In genomic region chr14:20458031-20458789, GRCh38 we compare ENCODE assay signal across 15 cellular contexts. TPM values are rescaled to one million over a fixed set of nuclear protein-coding genes. Genes with fewer than 3 reads are reported as not detected.
A peak's percentile ranks its signal among the peaks of the same experiment; 100 is the strongest.
DNase-seq lines count a peak whose midpoint lies in the region; ATAC-seq, FAIRE-seq and TF ChIP-seq lines count a peak whose summit lies in the region.
"Had no signal": no experiment of that assay in that cellular context is flagged by ENCODE, and none has a peak within 500 bp of the region (broad histone marks: within the 10 kb centered on the region; RNA-seq: fewer than 3 reads in every experiment).

No MANE protein-coding gene starts in this region.

- H4K20me1 ChIP-seq in H1 (replicated peaks in 1 of 2; ENCODE audit: control insufficient read depth in 1 of 2, insufficient read depth in 2 of 2, low read length in 2 of 2) = peaks cover 0 to 12% of the 10 kb centered on the region in 2 experiments

- CTCF ChIA-PET in H1 (lab: Charles Lee; ENCODE audit: partially characterized antibody) = interaction anchor here (0.8 kb wide), 1 partner anchor 43 kb away, joined by 4 read pairs; no protein-coding TSS in a partner anchor
- CTCF ChIA-PET in activated CD8-positive, alpha-beta memory T cell treated with anti-CD3 and anti-CD28 coated beads, Interleukin-2, amount 10 ng/mL, durations not matched to agents 7 days and 5 days (lab: Charles Lee) = interaction anchor here (0.6 kb wide), 1 partner anchor 43 kb away, joined by 3 read pairs; no protein-coding TSS in a partner anchor

- H2BK12ac ChIP-seq in H1 (ENCODE audit: low read depth, low read length) = no peak overlapping the region

- no peak overlapping the region for H3K4me2 ChIP-seq in H1 (ENCODE audit: insufficient read depth in 1 of 2, low read depth in 2 of 2, low read length in 2 of 2)

- H3K56ac ChIP-seq in H1 (replicated peaks; ENCODE audit: insufficient read length, low read depth, low read length) = no peak overlapping the region

- no peak overlapping the region for H3K4me3 Mint-ChIP-seq in activated CD8-positive, alpha-beta memory T cell treated with anti-CD3 and anti-CD28 coated beads, Interleukin-2, amount 10 ng/mL, durations not matched to agents 7 days and 5 days

- POLR2A ChIA-PET in H1 (lab: Charles Lee; ENCODE audit: partially characterized antibody) = interaction anchor here (0.8 to 2.8 kb wide), 9 partner anchors 12 to 199 kb away, joined by 3 to 13 read pairs (median 4); partner anchors contain the start of genes PARP2 and TEP1

- H3K9me3 ChIP-seq in cardiac muscle cell (ENCODE audit: low read depth) = no peaks in the 10 kb centered on the region
- H3K9me3 ChIP-seq in heart left ventricle = no peaks in the 10 kb centered on the region
- no peaks in the 10 kb centered on the region for H3K9me3 ChIP-seq in H1 (ENCODE audit: insufficient read depth in 2 of 2, low read depth in 1 of 2, low read length in 1 of 2)
- no peaks in the 10 kb centered on the region for H3K9me3 ChIP-seq in subcutaneous abdominal adipose tissue (ENCODE audit: control insufficient read depth in 5 of 5, low read length in 5 of 5)
- no peaks in the 10 kb centered on the region for H3K9me3 ChIP-seq in WERI-Rb-1 (ENCODE audit: severe bottlenecking)
- H3K9me3 ChIP-seq: SJSA1 had no signal

- no peak for TF ChIP-seq POLR2A in heart left ventricle (IDR thresholded peaks at IDR 0.05)
- peak; percentile 64 to 82 for TF ChIP-seq POLR2A in H1 (IDR thresholded peaks at IDR 0.05; ENCODE audit: control extremely low read depth in 1 of 2, low read depth in 2 of 2, low read length in 2 of 2)

- H4K8ac ChIP-seq in H1 (ENCODE audit: extremely low read depth, insufficient read depth, low read length) = no peak overlapping the region

- no peak for TF ChIP-seq EP300 in H1 (IDR thresholded peaks at IDR 0.05; ENCODE audit: borderline replicate concordance in 1 of 2, low read depth in 2 of 2, low read length in 2 of 2)

- TF ChIP-seq CTCF in cardiac muscle cell (IDR thresholded peaks at IDR 0.05; ENCODE audit: low read depth, low read length) = no peak
- TF ChIP-seq CTCF in heart left ventricle (IDR thresholded peaks at IDR 0.05) = no peak
- TF ChIP-seq CTCF in H1 (IDR thresholded peaks at IDR 0.05; ENCODE audit: control extremely low read depth in 1 of 3, insufficient read depth in 1 of 3, low read depth in 1 of 3, low read length in 3 of 3) = no peak
- TF ChIP-seq CTCF in WERI-Rb-1 (IDR thresholded peaks at IDR 0.05; ENCODE audit: low read depth, low read length) = no peak

- H3K9me3 Mint-ChIP-seq in activated CD8-positive, alpha-beta memory T cell treated with anti-CD3 and anti-CD28 coated beads, Interleukin-2, amount 10 ng/mL, durations not matched to agents 7 days and 5 days (ENCODE audit: low read depth) = no peaks in the 10 kb centered on the region

- H3K27ac Mint-ChIP-seq in activated CD8-positive, alpha-beta memory T cell treated with anti-CD3 and anti-CD28 coated beads, Interleukin-2, amount 10 ng/mL, durations not matched to agents 7 days and 5 days = no peak overlapping the region

- no peaks in the 10 kb centered on the region for H3K27me3 Mint-ChIP-seq in activated CD8-positive, alpha-beta memory T cell treated with anti-CD3 and anti-CD28 coated beads, Interleukin-2, amount 10 ng/mL, durations not matched to agents 7 days and 5 days

- no peak overlapping the region for H3K14ac ChIP-seq in H1 (ENCODE audit: insufficient read length)

- H2BK20ac ChIP-seq in H1 (ENCODE audit: low read length) = no peak overlapping the region

- peaks cover 13% of the 10 kb centered on the region for H3K23me2 ChIP-seq in H1 (ENCODE audit: low read depth, low read length)

- no peak for FAIRE-seq in H1 (lab: Jason Lieb, UNC)
- FAIRE-seq: kidney had no signal

- H3K18ac ChIP-seq in H1 (ENCODE audit: extremely low read depth, low read length) = no peak overlapping the region

- H3K27me3 ChIP-seq in cardiac muscle cell (no peaks in the 10 kb centered on the region), heart left ventricle (no peaks in the 10 kb centered on the region), H1 (replicated peaks in 1 of 4; ENCODE audit: control insufficient read depth in 3 of 4, extremely low read depth in 1 of 4, insufficient read depth in 3 of 4, low read length in 3 of 4) (no peaks in the 10 kb centered on the region; a peak in 1 of 7 replicates), subcutaneous abdominal adipose tissue (ENCODE audit: control insufficient read depth in 5 of 5, insufficient read depth in 4 of 5, low read length in 5 of 5) (no peaks in the 10 kb centered on the region), WERI-Rb-1 (ENCODE audit: insufficient read depth, low read depth, severe bottlenecking) (no peaks in the 10 kb centered on the region)
- H3K27me3 ChIP-seq: SJSA1 had no signal

- H3K4me1 ChIP-seq in cardiac muscle cell (ENCODE audit: low read depth) (peaks cover 14% of the 10 kb centered on the region), heart left ventricle (peaks cover 0 to 70% (median 34%) of the 10 kb centered on the region in 12 donors), H1 (replicated peaks in 1 of 4; ENCODE audit: control insufficient read depth in 3 of 4, insufficient read depth in 4 of 4, low read length in 3 of 4) (peaks cover 0 to 10% (median 2%) of the 10 kb centered on the region in 4 experiments; a peak in 4 of 7 replicates), subcutaneous abdominal adipose tissue (ENCODE audit: control insufficient read depth in 5 of 5, insufficient read depth in 5 of 5, low read length in 5 of 5) (peaks cover 12 to 62% (median 52%) of the 10 kb centered on the region in 5 donors)

- H3K9ac ChIP-seq in H1 (replicated peaks in 1 of 4; ENCODE audit: extremely low read depth in 1 of 4, low read depth in 3 of 4, low read length in 3 of 4) (no peak overlapping the region; a peak in 1 of 7 replicates), subcutaneous abdominal adipose tissue (ENCODE audit: low read length in 5 of 5) (peak overlapping the region in 1 of 5 donors; percentile 9)

- no peak overlapping the region for H4K91ac ChIP-seq in H1 (replicated peaks; ENCODE audit: insufficient read length, low read length)

- no peak overlapping the region for H4K5ac ChIP-seq in H1 (ENCODE audit: insufficient read length, low read depth, low read length)

- no peak overlapping the region for H3K23ac ChIP-seq in H1 (ENCODE audit: insufficient read length)

- H2BK5ac ChIP-seq in H1 (ENCODE audit: low read depth, low read length) = no peak overlapping the region

- peaks cover 6% of the 10 kb centered on the region for H3K79me1 ChIP-seq in H1 (ENCODE audit: low read depth, low read length)

- DNase-seq in cardiac muscle cell (ENCODE audit: low read depth in 1 of 2, low spot score in 1 of 2) (no peak), heart left ventricle (no peak), NCI-H524 treated with DMSO at 0.1 percent for 48 hours (lab: John Stamatoyannopoulos, UW) (peak; percentile 72), H1 (ENCODE audit: low read depth in 1 of 2, low spot score in 2 of 2) (no peak), WERI-Rb-1 (no peak), middle frontal gyrus (ENCODE audit: extremely low spot score, low spot score) (no peak)
- no peak for DNase-seq in activated CD8-positive, alpha-beta memory T cell treated with anti-CD3 and anti-CD28 coated beads, Interleukin-2, amount 10 ng/mL, durations not matched to agents 7 days and 5 days
- DNase-seq: activated T-cell treated with anti-CD3 and anti-CD28 coated beads, Interleukin-2, amount 50 U/mL, for 48 hours; effector CD8-positive, alpha-beta T cell; kidney; NCI-H1436; stimulated activated CD4-positive, alpha-beta T cell treated with anti-CD3 and anti-CD28 coated beads, Interleukin-1b, Interleukin-23, amount 100 ng/mL, for 48 hours had no signal

- H2AFZ ChIP-seq in H1 (ENCODE audit: low read length) = no peak overlapping the region

- no peak overlapping the region for H3K4me3 ChIP-seq in cardiac muscle cell
- H3K4me3 ChIP-seq in heart left ventricle = no peak overlapping the region
- H3K4me3 ChIP-seq in H1 (ENCODE audit: extremely low read depth in 1 of 4, insufficient read depth in 2 of 4, low read depth in 3 of 4, low read length in 4 of 4) = no peak overlapping the region
- no peak overlapping the region for H3K4me3 ChIP-seq in subcutaneous abdominal adipose tissue (ENCODE audit: low read depth in 1 of 5, low read length in 5 of 5)
- no peak overlapping the region for H3K4me3 ChIP-seq in WERI-Rb-1 (ENCODE audit: low read depth, low read length)
- H3K4me3 ChIP-seq: SJSA1 had no signal

- H3K27ac ChIP-seq in cardiac muscle cell (peak overlapping the region; percentile 46), heart left ventricle (peak overlapping the region in 1 of 12 donors; percentile 95), H1 (ENCODE audit: low read depth, low read length) (no peak overlapping the region), subcutaneous abdominal adipose tissue (ENCODE audit: low read depth, low read length) (peak overlapping the region; percentile 33), WERI-Rb-1 (no peak overlapping the region)
- H3K27ac ChIP-seq: SJSA1 had no signal

- peaks cover 7 to 45% of the 10 kb centered on the region in 2 experiments for H3K79me2 ChIP-seq in H1 (ENCODE audit: control insufficient read depth in 1 of 2, insufficient read depth in 2 of 2, low read length in 2 of 2)

- WGBS in heart left ventricle, 4 donors = 43 to 70% (median 54%) methylated on average over 6 to 8 of the region's 8 CpGs
- 89% methylated on average over 7 of the region's 8 CpGs; no CpG with 5 or more reads in 1 of the 2 experiments for WGBS in H1 (ENCODE audit: extremely low coverage in 1 of 2, insufficient coverage in 1 of 2, insufficient read length in 1 of 2, insufficient replicate concordance in 2 of 2, low coverage in 1 of 2, low lambda C conversion rate in 2 of 2, missing lambda C conversion rate in 1 of 2), 2 experiments

- no peak overlapping the region for H2BK15ac ChIP-seq in H1 (ENCODE audit: low read length)

- no peak overlapping the region for H2AK5ac ChIP-seq in H1 (ENCODE audit: low read depth, low read length)

- H3K36me3 ChIP-seq in cardiac muscle cell (peaks cover 20% of the 10 kb centered on the region), heart left ventricle (peaks cover 0 to 45% (median 39%) of the 10 kb centered on the region in 9 donors), H1 (ENCODE audit: control insufficient read depth in 2 of 4, insufficient read depth in 4 of 4, low read length in 3 of 4) (peaks cover 16 to 40% (median 28%) of the 10 kb centered on the region in 4 experiments; a peak in 7 of 8 replicates), subcutaneous abdominal adipose tissue (ENCODE audit: control insufficient read depth in 5 of 5, insufficient read depth in 5 of 5, low read length in 5 of 5) (peaks cover 12 to 33% (median 30%) of the 10 kb centered on the region in 5 donors), WERI-Rb-1 (peaks cover 56% of the 10 kb centered on the region)

- H2BK120ac ChIP-seq in H1 (replicated peaks; ENCODE audit: low read depth, low read length) = no peak overlapping the region

- intact Hi-C loops in heart left ventricle (cut with DNase I) = loop anchor here in 7 of 10 donors (5.0 to 10.0 kb wide), 9 partner anchors 46 to 227 kb away; partner anchors contain the start of genes PARP2 (in 5 of the 7), RNASE4 (in 2 of the 7), TEP1 (in 2 of the 7) and ANG (in 1 of the 7)

- no peak overlapping the region for H3K4ac ChIP-seq in H1 (replicated peaks; ENCODE audit: insufficient read length, low read depth, low read length)

- no peak for ATAC-seq in heart left ventricle
- ATAC-seq in activated CD8-positive, alpha-beta memory T cell treated with anti-CD3 and anti-CD28 coated beads, Interleukin-2, amount 10 ng/mL, durations not matched to agents 7 days and 5 days = no peak
- ATAC-seq: activated CD4-positive, CD25-positive, alpha-beta regulatory T cell treated with anti-CD3 and anti-CD28 coated beads, Interleukin-2, amount 50 U/mL, for 24 hours had no signal

- no peak for TF ChIP-seq RAD21 in H1 (IDR thresholded peaks at IDR 0.05 in 1 of 2, conservative IDR thresholded peaks at IDR 0.05 in 1 of 2; ENCODE audit: low read depth in 2 of 2, low read length in 2 of 2)

- H3K36me3 Mint-ChIP-seq in activated CD8-positive, alpha-beta memory T cell treated with anti-CD3 and anti-CD28 coated beads, Interleukin-2, amount 10 ng/mL, durations not matched to agents 7 days and 5 days = peaks cover 36% of the 10 kb centered on the region

- H3K4me1 Mint-ChIP-seq in activated CD8-positive, alpha-beta memory T cell treated with anti-CD3 and anti-CD28 coated beads, Interleukin-2, amount 10 ng/mL, durations not matched to agents 7 days and 5 days = peaks cover 35% of the 10 kb centered on the region

RNA-seq across cellular contexts. Expression of gene PIP4P1, which starts 3.0 kb away (rescaled TPM):
- total RNA-seq in cardiac muscle cell (17.6 and 23.1 TPM in 2 replicates), heart left ventricle (10 to 100 TPM; 12.3 to 25.3 (median 18.0) TPM)
- polyA plus RNA-seq in cardiac muscle cell (49.4 and 60.1 TPM in 2 replicates), heart left ventricle (10 to 100 TPM; 13.9 to 39.8 TPM), H1 (2011; rRNA removed) (60.0 and 67.7 TPM in 2 replicates)
- 29.5 and 33.4 TPM in 2 replicates for total RNA-seq in H1 (2021; fragmentation: NEBNext Ultra II Directional; extraction: Animal tissue kit (Norgen Biotek cat#: 25700))
- 51.0 TPM for polyA plus RNA-seq in H1 (2011; cell fraction: cytosol; rRNA removed)
- 132 TPM for polyA plus RNA-seq in H1 (2011; cell fraction: nucleus; rRNA removed)
- polyA plus RNA-seq in H1 (2012, experiment 1 of 2) = 32.7 to 41.6 TPM (median 39.1 TPM) in 4 replicates
- polyA plus RNA-seq in H1 (2012, experiment 2 of 2) = 45.8 TPM
- polyA plus RNA-seq in H1 (2013, experiment 1 of 2) = 30.9 TPM
- 29.3 TPM for polyA plus RNA-seq in H1 (2013, experiment 2 of 2)
- 45.7 and 46.2 TPM in 2 replicates for polyA minus RNA-seq in H1 (2011; rRNA and poly(A)+ RNA removed)
- polyA minus RNA-seq in H1 (2011; cell fraction: cytosol; rRNA and poly(A)+ RNA removed) = 16.5 TPM
- 41.4 TPM for polyA minus RNA-seq in H1 (2011; cell fraction: nucleus; rRNA and poly(A)+ RNA removed)
- total RNA-seq in activated CD8-positive, alpha-beta memory T cell treated with anti-CD3 and anti-CD28 coated beads, Interleukin-2, amount 10 ng/mL, durations not matched to agents 7 days and 5 days = 10 to 100 TPM; 30.9 to 31.7 TPM

RNA-seq across cellular contexts. Expression of gene APEX1, which starts 3.2 kb away (rescaled TPM):
- total RNA-seq in cardiac muscle cell = 111 and 358 TPM in 2 replicates
- 176 and 185 TPM in 2 replicates for polyA plus RNA-seq in cardiac muscle cell
- total RNA-seq in heart left ventricle = 10 to 100 TPM; 60.4 to 92.6 (median 76.4) TPM
- polyA plus RNA-seq in heart left ventricle = 100 to 1,000 TPM in 1 of 2 donors, 10 to 100 TPM in 1; 47.9 to 109 TPM
- 384 and 404 TPM in 2 replicates for total RNA-seq in H1 (2021; fragmentation: NEBNext Ultra II Directional; extraction: Animal tissue kit (Norgen Biotek cat#: 25700))
- polyA plus RNA-seq in H1 (2011; rRNA removed) = 663 and 700 TPM in 2 replicates
- polyA plus RNA-seq in H1 (2011; cell fraction: cytosol; rRNA removed) = 569 TPM
- 419 TPM for polyA plus RNA-seq in H1 (2011; cell fraction: nucleus; rRNA removed)
- polyA plus RNA-seq in H1 (2012, experiment 1 of 2) = 386 to 452 TPM (median 414 TPM) in 4 replicates
- 452 TPM for polyA plus RNA-seq in H1 (2012, experiment 2 of 2)
- 438 TPM for polyA plus RNA-seq in H1 (2013, experiment 1 of 2)
- 437 TPM for polyA plus RNA-seq in H1 (2013, experiment 2 of 2)
- 469 and 561 TPM in 2 replicates for polyA minus RNA-seq in H1 (2011; rRNA and poly(A)+ RNA removed)
- polyA minus RNA-seq in H1 (2011; cell fraction: cytosol; rRNA and poly(A)+ RNA removed) = 148 TPM
- 103 TPM for polyA minus RNA-seq in H1 (2011; cell fraction: nucleus; rRNA and poly(A)+ RNA removed)
- total RNA-seq in activated CD8-positive, alpha-beta memory T cell treated with anti-CD3 and anti-CD28 coated beads, Interleukin-2, amount 10 ng/mL, durations not matched to agents 7 days and 5 days = 100 to 1,000 TPM; 112 to 179 TPM

RNA-seq across cellular contexts. Expression of gene OSGEP, which starts 3.6 kb away (rescaled TPM):
- total RNA-seq in cardiac muscle cell = 47.9 and 82.0 TPM in 2 replicates
- polyA plus RNA-seq in cardiac muscle cell = 42.7 and 51.7 TPM in 2 replicates
- total RNA-seq in heart left ventricle = 10 to 100 TPM; 16.1 to 40.9 (median 18.5) TPM
- polyA plus RNA-seq in heart left ventricle = 10 to 100 TPM; 21.6 to 30.0 TPM
- 34.4 and 42.3 TPM in 2 replicates for total RNA-seq in H1 (2021; fragmentation: NEBNext Ultra II Directional; extraction: Animal tissue kit (Norgen Biotek cat#: 25700))
- polyA plus RNA-seq in H1 (2011; rRNA removed) = 78.6 and 89.5 TPM in 2 replicates
- 81.4 TPM for polyA plus RNA-seq in H1 (2011; cell fraction: cytosol; rRNA removed)
- polyA plus RNA-seq in H1 (2011; cell fraction: nucleus; rRNA removed) = 102 TPM
- 37.4 to 45.8 TPM (median 40.8 TPM) in 4 replicates for polyA plus RNA-seq in H1 (2012, experiment 1 of 2)
- 15.9 TPM for polyA plus RNA-seq in H1 (2012, experiment 2 of 2)
- 24.0 TPM for polyA plus RNA-seq in H1 (2013, experiment 1 of 2)
- 22.1 TPM for polyA plus RNA-seq in H1 (2013, experiment 2 of 2)
- polyA minus RNA-seq in H1 (2011; rRNA and poly(A)+ RNA removed) = 54.5 and 58.5 TPM in 2 replicates
- 28.7 TPM for polyA minus RNA-seq in H1 (2011; cell fraction: cytosol; rRNA and poly(A)+ RNA removed)
- polyA minus RNA-seq in H1 (2011; cell fraction: nucleus; rRNA and poly(A)+ RNA removed) = 83.8 TPM
- total RNA-seq in activated CD8-positive, alpha-beta memory T cell treated with anti-CD3 and anti-CD28 coated beads, Interleukin-2, amount 10 ng/mL, durations not matched to agents 7 days and 5 days = 10 to 100 TPM; 42.8 to 53.0 TPM

RNA-seq across cellular contexts. Expression of gene PNP, which starts 11.0 kb away (rescaled TPM):
- total RNA-seq in cardiac muscle cell (15.6 and 20.7 TPM in 2 replicates), heart left ventricle (10 to 100 TPM in 6 of 9 donors, 1 to 10 TPM in 3; 4.2 to 38.5 (median 10.5) TPM)
- polyA plus RNA-seq in cardiac muscle cell (15.7 and 22.2 TPM in 2 replicates), heart left ventricle (10 to 100 TPM in 1 of 2 donors, 1 to 10 TPM in 1; 5.9 to 29.8 TPM), H1 (2011; rRNA removed) (97.6 and 130 TPM in 2 replicates)
- total RNA-seq in H1 (2021; fragmentation: NEBNext Ultra II Directional; extraction: Animal tissue kit (Norgen Biotek cat#: 25700)) = 108 and 110 TPM in 2 replicates
- polyA plus RNA-seq in H1 (2011; cell fraction: cytosol; rRNA removed) = 133 TPM
- polyA plus RNA-seq in H1 (2011; cell fraction: nucleus; rRNA removed) = 74.9 TPM
- polyA plus RNA-seq in H1 (2012, experiment 1 of 2) = 101 to 121 TPM (median 113 TPM) in 4 replicates
- 83.6 TPM for polyA plus RNA-seq in H1 (2012, experiment 2 of 2)
- 106 TPM for polyA plus RNA-seq in H1 (2013, experiment 1 of 2)
- 109 TPM for polyA plus RNA-seq in H1 (2013, experiment 2 of 2)
- 112 and 189 TPM in 2 replicates for polyA minus RNA-seq in H1 (2011; rRNA and poly(A)+ RNA removed)
- polyA minus RNA-seq in H1 (2011; cell fraction: cytosol; rRNA and poly(A)+ RNA removed) = 85.6 TPM
- 56.1 TPM for polyA minus RNA-seq in H1 (2011; cell fraction: nucleus; rRNA and poly(A)+ RNA removed)
- total RNA-seq in activated CD8-positive, alpha-beta memory T cell treated with anti-CD3 and anti-CD28 coated beads, Interleukin-2, amount 10 ng/mL, durations not matched to agents 7 days and 5 days = 100 to 1,000 TPM; 173 to 194 TPM

RNA-seq across cellular contexts. Expression of gene KLHL33, which starts 22.2 kb away (rescaled TPM):
- total RNA-seq in cardiac muscle cell (0.18 TPM in 1 of 2 replicates, not detected in the other), heart left ventricle (under 1 TPM; 0.07 to 1.00 (median 0.58) TPM)
- polyA plus RNA-seq in cardiac muscle cell (0.04 TPM in 1 of 2 replicates, not detected in the other), heart left ventricle (under 1 TPM; 0.25 to 0.61 TPM), H1 (2011; rRNA removed) (0.17 and 0.20 TPM in 2 replicates)
- total RNA-seq in H1 (2021; fragmentation: NEBNext Ultra II Directional; extraction: Animal tissue kit (Norgen Biotek cat#: 25700)) = 0.11 TPM in 1 of 2 replicates, not detected in the other
- 0.13 TPM for polyA plus RNA-seq in H1 (2011; cell fraction: cytosol; rRNA removed)
- 0.53 TPM for polyA plus RNA-seq in H1 (2011; cell fraction: nucleus; rRNA removed)
- 0.14 to 0.21 TPM (median 0.18 TPM) in 4 replicates for polyA plus RNA-seq in H1 (2012, experiment 1 of 2)
- 0.04 TPM for polyA plus RNA-seq in H1 (2012, experiment 2 of 2)
- polyA plus RNA-seq in H1 (2013, experiment 1 of 2) = 0.02 TPM
- 0.04 TPM for polyA plus RNA-seq in H1 (2013, experiment 2 of 2)
- 0.44 and 0.63 TPM in 2 replicates for polyA minus RNA-seq in H1 (2011; rRNA and poly(A)+ RNA removed)
- polyA minus RNA-seq in H1 (2011; cell fraction: cytosol; rRNA and poly(A)+ RNA removed) = 0.22 TPM
- 0.20 TPM for polyA minus RNA-seq in H1 (2011; cell fraction: nucleus; rRNA and poly(A)+ RNA removed)
- total RNA-seq in activated CD8-positive, alpha-beta memory T cell treated with anti-CD3 and anti-CD28 coated beads, Interleukin-2, amount 10 ng/mL, durations not matched to agents 7 days and 5 days = under 1 TPM; 0.44 to 0.59 TPM
- total RNA-seq: SJSA1 had no signal

Comparison
In these comparisons a context has a peak if more than half of its experiments do, and no peak if none do; other contexts are left out.
1. H3K27ac ChIP-seq: peak in cardiac muscle cell (single experiment) and subcutaneous abdominal adipose tissue (single experiment); none in H1 (single experiment) and WERI-Rb-1 (single experiment).
2. POLR2A ChIP-seq: peak in H1 (2 of 2); none in heart left ventricle (0 of 2).